17 cellular contexts compared by ENCODE assay signal in genomic region chr5:78751872-78752271, GRCh38.
"Had no signal": no experiment of that assay in that cellular context is flagged by ENCODE, and none has a peak within 500 bp of the region (broad histone marks: within the 10 kb centered on the region; RNA-seq: fewer than 3 reads in every experiment).

No MANE protein-coding gene starts in this region.

- H3K4me1 Mint-ChIP-seq: immature natural killer cell had no signal

- H3K9me3 Mint-ChIP-seq: dendritic cell treated with granulocyte-macrophage colony-stimulating factor and Interleukin-4, amounts not matched to agents 40 ng/mL and 50 ng/mL, for 4 days; immature natural killer cell; naive thymus-derived CD8-positive, alpha-beta T cell; stimulated activated naive CD8-positive, alpha-beta T cell treated with anti-CD3 and anti-CD28 coated beads, Interleukin-15, amount 100 ng/mL, for 72 hours had no signal

- DNase-seq: activated CD4-positive, alpha-beta T cell treated with anti-CD3 and anti-CD28 coated beads for 1 hour; activated CD8-positive, alpha-beta memory T cell treated with anti-CD3 and anti-CD28 coated beads for 24 hours; activated CD8-positive, alpha-beta memory T cell treated with anti-CD3 and anti-CD28 coated beads, Interleukin-2, amount 50 U/mL, for 48 hours; activated effector memory CD4-positive, alpha-beta T cell treated with Interleukin-2 at 50 U/mL for 16 hours; activated naive CD4-positive, alpha-beta T cell treated with anti-CD3 and anti-CD28 coated beads, Interleukin-2, amount 50 U/mL, for 16 hours; activated T-cell treated with anti-CD3 and anti-CD28 coated beads, Interleukin-2, amount 50 U/mL, for 48 hours; effector CD8-positive, alpha-beta T cell; heart left ventricle; immature natural killer cell; mesendoderm; naive thymus-derived CD8-positive, alpha-beta T cell; stimulated activated CD4-positive, alpha-beta T cell treated with anti-CD3 and anti-CD28 coated beads, Interleukin-4, amount 100 ng/mL, for 1 hour; stimulated activated naive CD8-positive, alpha-beta T cell treated with anti-CD3 and anti-CD28 coated beads, Interleukin-15, amount 100 ng/mL, for 72 hours; SW 1271; trophoblast cell; WERI-Rb-1 had no signal

- H3K27ac Mint-ChIP-seq: dendritic cell treated with granulocyte-macrophage colony-stimulating factor and Interleukin-4, amounts not matched to agents 40 ng/mL and 50 ng/mL, for 4 days; immature natural killer cell; naive thymus-derived CD8-positive, alpha-beta T cell; stimulated activated naive CD8-positive, alpha-beta T cell treated with anti-CD3 and anti-CD28 coated beads, Interleukin-15, amount 100 ng/mL, for 72 hours had no signal

- H3K4me3 ChIP-seq: heart left ventricle had no signal

- H3K36me3 Mint-ChIP-seq: immature natural killer cell; naive thymus-derived CD8-positive, alpha-beta T cell had no signal

- H3K4me3 Mint-ChIP-seq: dendritic cell treated with granulocyte-macrophage colony-stimulating factor and Interleukin-4, amounts not matched to agents 40 ng/mL and 50 ng/mL, for 4 days; immature natural killer cell; naive thymus-derived CD8-positive, alpha-beta T cell; stimulated activated naive CD8-positive, alpha-beta T cell treated with anti-CD3 and anti-CD28 coated beads, Interleukin-15, amount 100 ng/mL, for 72 hours had no signal

- H3K27me3 Mint-ChIP-seq: dendritic cell treated with granulocyte-macrophage colony-stimulating factor and Interleukin-4, amounts not matched to agents 40 ng/mL and 50 ng/mL, for 4 days had no signal
